ENCODE assay signal across 9 cellular contexts in the genomic region with DNA sequence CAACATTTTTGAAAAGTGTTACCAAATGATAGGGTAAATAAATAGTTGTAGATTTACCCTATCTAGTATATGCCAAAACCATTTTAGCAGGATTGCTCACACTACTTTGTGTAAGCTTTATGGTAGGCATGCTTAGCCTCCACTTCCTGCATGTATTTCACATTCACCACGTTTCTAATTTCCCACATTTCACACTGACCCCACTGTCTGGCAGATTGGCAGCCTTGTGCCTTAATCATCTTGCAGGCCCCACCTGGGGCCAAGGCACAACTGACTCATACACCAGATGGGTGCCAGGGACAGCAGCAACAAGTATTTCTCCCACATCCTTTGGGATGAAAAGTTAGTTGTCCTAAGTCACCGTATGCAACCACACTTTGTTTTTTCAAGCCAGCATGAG. TPM values are rescaled to one million over a fixed set of nuclear protein-coding genes. Genes with fewer than 3 reads are reported as not detected.
DNase-seq lines count a peak whose midpoint lies in the region; ATAC-seq and TF ChIP-seq lines count a peak whose summit lies in the region.
"Had no signal": no experiment of that assay in that cellular context is flagged by ENCODE, and none has a peak within 500 bp of the region (broad histone marks: within the 10 kb centered on the region; RNA-seq: fewer than 3 reads in every experiment).

No MANE protein-coding gene starts in this region.

- ATAC-seq in GM21529 (IDR thresholded peaks at IDR 0.05; ENCODE audit: unreplicated experiment) (no peak), HG03095 (IDR thresholded peaks at IDR 0.05; ENCODE audit: unreplicated experiment) (no peak)

- H3K36me3 Mint-ChIP-seq in chondrocyte (ENCODE audit: low read depth), result peaks cover under 1% of the 10 kb centered on the region

- DNase-seq in GM04504 (ENCODE audit: low read depth), result peak; percentile 83
- DNase-seq in NCI-H446 treated with DMSO at 0.1 percent for 48 hours (lab: John Stamatoyannopoulos, UW), result peak; percentile 32
- no peak for DNase-seq in chondrocyte (ENCODE audit: low spot score)
- DNase-seq in osteoblast (ENCODE audit: insufficient read length, low spot score, missing footprints), result no peak
- no peak for DNase-seq in C1 segment of cervical spinal cord (lab: John Stamatoyannopoulos, UW)
- DNase-seq: NCI-H1930 had no signal

- H3K27me3 Mint-ChIP-seq in chondrocyte (ENCODE audit: low read depth), result no peaks in the 10 kb centered on the region

- TF ChIP-seq CTCF in chondrocyte (IDR thresholded peaks at IDR 0.05) (no peak), osteoblast (IDR thresholded peaks at IDR 0.05; ENCODE audit: extremely low read depth, low read depth, low read length) (no peak)

- no peak overlapping the region for H3K4me3 ChIP-seq in osteoblast (ENCODE audit: insufficient read depth, low read length)
- H3K4me3 ChIP-seq: prostate gland had no signal

- peak overlapping the region; percentile 13 for H3K4me2 ChIP-seq in osteoblast (ENCODE audit: insufficient read depth, low read length)

- peaks cover 48% of the 10 kb centered on the region for H3K4me1 Mint-ChIP-seq in chondrocyte (ENCODE audit: low read depth)

- H3K27ac ChIP-seq in osteoblast (ENCODE audit: low read depth, low read length), result no peak overlapping the region
- H3K27ac ChIP-seq: prostate gland had no signal

- H3K9me3 Mint-ChIP-seq in chondrocyte (ENCODE audit: low read depth), result peaks cover under 1% of the 10 kb centered on the region

- no peak overlapping the region for H2AFZ ChIP-seq in osteoblast (ENCODE audit: low read length)

- H4K20me1 ChIP-seq in osteoblast (ENCODE audit: insufficient read depth, low read length), result no peaks in the 10 kb centered on the region

- H3K4me1 ChIP-seq in osteoblast (ENCODE audit: insufficient read depth, low read length), result peaks cover 42% of the 10 kb centered on the region

- H3K27me3 ChIP-seq in osteoblast (ENCODE audit: insufficient read depth, low read length), result no peaks in the 10 kb centered on the region

- no peaks in the 10 kb centered on the region for H3K36me3 ChIP-seq in osteoblast (ENCODE audit: insufficient read depth, low read length)
- H3K36me3 ChIP-seq: prostate gland had no signal

- H3K4me3 Mint-ChIP-seq in chondrocyte (ENCODE audit: unreplicated experiment), result no peak overlapping the region

- H3K79me2 ChIP-seq in osteoblast (ENCODE audit: insufficient read depth, low read length), result no peaks in the 10 kb centered on the region

- H3K27ac Mint-ChIP-seq in chondrocyte (ENCODE audit: unreplicated experiment), result peak overlapping the region; percentile 59

- H3K9me3 ChIP-seq in osteoblast (ENCODE audit: low read depth, low read length), result no peaks in the 10 kb centered on the region
- H3K9me3 ChIP-seq: prostate gland had no signal

RNA-seq across cellular contexts. Expression of gene CENPF, which starts 21.2 kb away (rescaled TPM):
- total RNA-seq in chondrocyte, result 9.4 to 22.3 TPM (median 19.8 TPM) in 3 replicates
- total RNA-seq in osteoblast, result 8.3 and 8.5 TPM in 2 replicates

RNA-seq across cellular contexts. Expression of gene PTPN14, which starts 30.4 kb away (rescaled TPM):
- total RNA-seq in chondrocyte, result 125 to 174 TPM (median 136 TPM) in 3 replicates
- 122 and 131 TPM in 2 replicates for total RNA-seq in osteoblast

Comparison
In these comparisons a context has a peak if more than half of its experiments do, and no peak if none do; other contexts are left out.
1. DNase-seq: peak in GM04504 (single experiment) and NCI-H446 treated with DMSO at 0.1 percent for 48 hours (single experiment); none in chondrocyte (single experiment), osteoblast (single experiment) and C1 segment of cervical spinal cord (0 of 14).